Comparison of ENCODE assay signal across 20 cellular contexts in the genomic region with DNA sequence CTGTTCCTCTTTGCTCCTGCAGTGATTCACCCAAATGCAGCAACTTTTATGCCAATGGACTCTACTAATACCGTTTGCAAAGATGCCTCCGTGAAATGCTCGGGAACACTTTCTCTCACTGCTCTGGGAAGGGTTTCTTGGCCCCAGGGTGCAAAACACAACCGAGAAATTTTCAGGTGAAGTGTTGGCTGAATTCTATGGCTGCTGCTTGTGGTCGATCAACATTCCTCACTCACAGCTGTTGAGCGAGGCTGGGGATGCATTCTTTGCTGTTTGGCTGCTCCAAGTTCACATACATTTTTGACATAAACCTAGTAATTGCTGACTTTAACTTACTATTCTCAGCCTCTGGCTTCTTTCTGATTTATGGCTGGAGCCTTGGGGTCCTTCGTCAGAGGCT.
DNase-seq lines count a peak whose midpoint lies in the region; ATAC-seq lines count a peak whose summit lies in the region.
"Had no signal": no experiment of that assay in that cellular context is flagged by ENCODE, and none has a peak within 500 bp of the region (broad histone marks: within the 10 kb centered on the region; RNA-seq: fewer than 3 reads in every experiment).

No MANE protein-coding gene starts in this region.

- no peak overlapping the region for H2BK12ac ChIP-seq in trophoblast cell (ENCODE audit: low read length)
- H2BK12ac ChIP-seq in mesenchymal stem cell (ENCODE audit: low read length in 2 of 2): no peak overlapping the region

- H3K79me2 ChIP-seq in trophoblast cell (ENCODE audit: control insufficient read depth, insufficient read depth, low read length, poor library complexity): no peaks in the 10 kb centered on the region

- H4K91ac ChIP-seq in trophoblast cell (ENCODE audit: low read depth, low read length) (no peak overlapping the region), mesenchymal stem cell (ENCODE audit: low read length) (no peak overlapping the region)

- H3K4me3 ChIP-seq in SJCRH30: no peak overlapping the region
- no peak overlapping the region for H3K4me3 ChIP-seq in trophoblast cell (ENCODE audit: low read depth, low read length)
- H3K4me3 ChIP-seq in mesenchymal stem cell (ENCODE audit: insufficient read depth in 1 of 2, low read depth in 1 of 2, low read length in 2 of 2): no peak overlapping the region
- H3K4me3 ChIP-seq: A549; BLaER1 treated with 17β-estradiol and CSF1 and Interleukin-3, amounts not matched to agents 10 nM and 100 nM; GM12878 had no signal

- no peak overlapping the region for H3K27ac Mint-ChIP-seq in activated CD8-positive, alpha-beta memory T cell treated with anti-CD3 and anti-CD28 coated beads, Interleukin-2, amount 10 ng/mL, durations not matched to agents 7 days and 5 days
- H3K27ac Mint-ChIP-seq: B cell; CD4-positive, alpha-beta T cell; CD8-positive, alpha-beta T cell had no signal

- no peak overlapping the region for H3K18ac ChIP-seq in trophoblast cell (ENCODE audit: low read length)
- H3K18ac ChIP-seq in mesenchymal stem cell (ENCODE audit: low read depth in 1 of 2, low read length in 2 of 2): no peak overlapping the region

- H4K8ac ChIP-seq in trophoblast cell (ENCODE audit: low read depth, low read length) (no peak overlapping the region), mesenchymal stem cell (ENCODE audit: low read length) (no peak overlapping the region)

- H3K23ac ChIP-seq in trophoblast cell (ENCODE audit: low read length) (no peak overlapping the region), mesenchymal stem cell (ENCODE audit: low read length in 2 of 2) (no peak overlapping the region)

- H3K4me1 ChIP-seq in SJCRH30: peaks cover 18% of the 10 kb centered on the region
- H3K4me1 ChIP-seq in trophoblast cell (ENCODE audit: control insufficient read depth in 1 of 2, insufficient read depth in 2 of 2, low read length in 2 of 2): no peaks in the 10 kb centered on the region
- H3K4me1 ChIP-seq in mesenchymal stem cell (ENCODE audit: control insufficient read depth, insufficient read depth, low read depth, low read length): no peaks in the 10 kb centered on the region
- H3K4me1 ChIP-seq: A549, Caco-2 had no signal

- no peak overlapping the region for H3K4ac ChIP-seq in trophoblast cell (ENCODE audit: low read depth, low read length)
- no peak overlapping the region for H3K4ac ChIP-seq in mesenchymal stem cell (ENCODE audit: low read depth in 1 of 2, low read length in 2 of 2)

- H2BK120ac ChIP-seq in trophoblast cell (ENCODE audit: insufficient read depth, low read length, poor library complexity) (no peak overlapping the region), mesenchymal stem cell (ENCODE audit: low read depth, low read length) (no peak overlapping the region)

- H3K14ac ChIP-seq in trophoblast cell (ENCODE audit: low read length): no peak overlapping the region
- no peak overlapping the region for H3K14ac ChIP-seq in mesenchymal stem cell (ENCODE audit: low read length in 2 of 2)

- H3K4me2 ChIP-seq in trophoblast cell (ENCODE audit: low read length) (no peak overlapping the region), mesenchymal stem cell (ENCODE audit: low read length, poor library complexity, severe bottlenecking) (no peak overlapping the region)
- H3K4me2 ChIP-seq: A549; BLaER1 treated with 17β-estradiol and CSF1 and Interleukin-3, amounts not matched to agents 10 nM and 100 nM had no signal

- CTCF ChIA-PET in activated CD8-positive, alpha-beta memory T cell treated with anti-CD3 and anti-CD28 coated beads, Interleukin-2, amount 10 ng/mL, durations not matched to agents 7 days and 5 days (lab: Charles Lee): no interaction called here

- no peak overlapping the region for H4K12ac ChIP-seq in trophoblast cell (ENCODE audit: low read depth, low read length)

- H2AK5ac ChIP-seq in trophoblast cell (ENCODE audit: low read length): no peak overlapping the region
- no peak overlapping the region for H2AK5ac ChIP-seq in mesenchymal stem cell (ENCODE audit: low read length, severe bottlenecking)

- H3K27ac ChIP-seq in SJCRH30 (peak overlapping the region; percentile 43), trophoblast cell (ENCODE audit: low read depth, low read length) (no peak overlapping the region), mesenchymal stem cell (ENCODE audit: low read length, poor library complexity, severe bottlenecking) (no peak overlapping the region)
- H3K27ac ChIP-seq: 22Rv1; A549; BLaER1 treated with 17β-estradiol and CSF1 and Interleukin-3, amounts not matched to agents 10 nM and 100 nM; C4-2B had no signal

- no peak overlapping the region for H2BK5ac ChIP-seq in trophoblast cell (ENCODE audit: low read depth, low read length, poor library complexity)
- no peak overlapping the region for H2BK5ac ChIP-seq in mesenchymal stem cell (ENCODE audit: low read depth, low read length, poor library complexity, severe bottlenecking)

- H3K36me3 ChIP-seq in SJCRH30 (no peaks in the 10 kb centered on the region), trophoblast cell (ENCODE audit: control insufficient read depth in 1 of 2, insufficient read depth in 2 of 2, low read length in 2 of 2) (no peaks in the 10 kb centered on the region), mesenchymal stem cell (ENCODE audit: control insufficient read depth in 1 of 2, insufficient read depth in 2 of 2, low read depth in 1 of 2, low read length in 2 of 2) (no peaks in the 10 kb centered on the region)
- H3K36me3 ChIP-seq: BLaER1 treated with 17β-estradiol and CSF1 and Interleukin-3, amounts not matched to agents 10 nM and 100 nM had no signal

- no peaks in the 10 kb centered on the region for H3K9me3 Mint-ChIP-seq in activated CD8-positive, alpha-beta memory T cell treated with anti-CD3 and anti-CD28 coated beads, Interleukin-2, amount 10 ng/mL, durations not matched to agents 7 days and 5 days (ENCODE audit: low read depth)
- H3K9me3 Mint-ChIP-seq: CD4-positive, alpha-beta T cell had no signal

- no peak overlapping the region for H2BK15ac ChIP-seq in mesenchymal stem cell (ENCODE audit: low read depth, poor library complexity, severe bottlenecking)

- H3K79me1 ChIP-seq in trophoblast cell (ENCODE audit: low read length): no peaks in the 10 kb centered on the region
- no peaks in the 10 kb centered on the region for H3K79me1 ChIP-seq in mesenchymal stem cell (replicated peaks; ENCODE audit: low read length, poor library complexity, severe bottlenecking)

- DNase-seq in ELF-1 (ENCODE audit: low read depth, low spot score) (peak; percentile 54), SJCRH30 (peak; percentile 77 to 83), islet precursor cell (peak; percentile 57), trophoblast cell (peak; percentile 49 to 73), NCI-H526 (lab: John Stamatoyannopoulos, UW) (no peak), mesenchymal stem cell (no peak)
- DNase-seq in activated CD8-positive, alpha-beta memory T cell treated with anti-CD3 and anti-CD28 coated beads, Interleukin-2, amount 10 ng/mL, durations not matched to agents 7 days and 5 days: no peak
- DNase-seq: AML-193; Caco-2; Calu3; CD4-positive, alpha-beta T cell; CD8-positive, alpha-beta T cell; DMS79 treated with DMSO at 0.1 percent for 48 hours; GDM1 had no signal

- H3K27me3 ChIP-seq in SJCRH30 (no peaks in the 10 kb centered on the region), trophoblast cell (ENCODE audit: insufficient read depth, low read length) (no peaks in the 10 kb centered on the region), mesenchymal stem cell (ENCODE audit: control insufficient read depth in 1 of 2, insufficient read depth in 1 of 2, low read length in 2 of 2) (peaks cover 0 to 3% of the 10 kb centered on the region in 2 experiments)
- H3K27me3 ChIP-seq: BLaER1 treated with 17β-estradiol and CSF1 and Interleukin-3, amounts not matched to agents 10 nM and 100 nM had no signal

- no peak for ATAC-seq in activated CD8-positive, alpha-beta memory T cell treated with anti-CD3 and anti-CD28 coated beads, Interleukin-2, amount 10 ng/mL, durations not matched to agents 7 days and 5 days
- ATAC-seq: A549; CD8-positive, alpha-beta T cell; GM12878 had no signal

- no peaks in the 10 kb centered on the region for H3K27me3 Mint-ChIP-seq in activated CD8-positive, alpha-beta memory T cell treated with anti-CD3 and anti-CD28 coated beads, Interleukin-2, amount 10 ng/mL, durations not matched to agents 7 days and 5 days
- H3K27me3 Mint-ChIP-seq: B cell had no signal

- no peaks in the 10 kb centered on the region for H3K36me3 Mint-ChIP-seq in activated CD8-positive, alpha-beta memory T cell treated with anti-CD3 and anti-CD28 coated beads, Interleukin-2, amount 10 ng/mL, durations not matched to agents 7 days and 5 days
- H3K36me3 Mint-ChIP-seq: CD8-positive, alpha-beta T cell had no signal

- H3K9me3 ChIP-seq in SJCRH30 (replicated peaks): no peaks in the 10 kb centered on the region
- peaks cover 2% of the 10 kb centered on the region for H3K9me3 ChIP-seq in trophoblast cell (ENCODE audit: insufficient read depth, low read depth, low read length)
- no peaks in the 10 kb centered on the region for H3K9me3 ChIP-seq in mesenchymal stem cell (ENCODE audit: control insufficient read depth, low read length)
- H3K9me3 ChIP-seq: A549; BLaER1 treated with 17β-estradiol and CSF1 and Interleukin-3, amounts not matched to agents 10 nM and 100 nM; Caco-2 had no signal

- no peak overlapping the region for H3K9ac ChIP-seq in trophoblast cell (ENCODE audit: low read length)
- no peak overlapping the region for H3K9ac ChIP-seq in mesenchymal stem cell (ENCODE audit: low read length)
- H3K9ac ChIP-seq: BLaER1 treated with 17β-estradiol and CSF1 and Interleukin-3, amounts not matched to agents 10 nM and 100 nM had no signal

- H3K4me3 Mint-ChIP-seq in activated CD8-positive, alpha-beta memory T cell treated with anti-CD3 and anti-CD28 coated beads, Interleukin-2, amount 10 ng/mL, durations not matched to agents 7 days and 5 days: no peak overlapping the region
- H3K4me3 Mint-ChIP-seq: B cell; CD4-positive, alpha-beta T cell; CD8-positive, alpha-beta T cell had no signal

- H3K4me1 Mint-ChIP-seq in activated CD8-positive, alpha-beta memory T cell treated with anti-CD3 and anti-CD28 coated beads, Interleukin-2, amount 10 ng/mL, durations not matched to agents 7 days and 5 days: no peaks in the 10 kb centered on the region
- H3K4me1 Mint-ChIP-seq: B cell had no signal

- H2AFZ ChIP-seq in trophoblast cell (ENCODE audit: insufficient read depth, low read length, poor library complexity): no peak overlapping the region
- no peak overlapping the region for H2AFZ ChIP-seq in mesenchymal stem cell (ENCODE audit: low read depth, low read length)

- no CpG with 5 or more reads among the region's 7 CpGs for WGBS in trophoblast cell (ENCODE audit: extremely low coverage, insufficient coverage, insufficient read length)
- 60% methylated on average over 7 of the region's 7 CpGs for WGBS in mesenchymal stem cell

Comparison
In these comparisons a context has a peak if more than half of its experiments do, and no peak if none do; other contexts are left out.
1. DNase-seq: peak in ELF-1 (single experiment), SJCRH30 (2 of 2), islet precursor cell (single experiment) and trophoblast cell (2 of 2); none in activated CD8-positive, alpha-beta memory T cell treated with anti-CD3 and anti-CD28 coated beads, Interleukin-2, amount 10 ng/mL, durations not matched to agents 7 days and 5 days (single experiment), NCI-H526 (0 of 2) and mesenchymal stem cell (single experiment).